2 cellular contexts compared by ENCODE assay signal in genomic region chr2:44951124-44951523, GRCh38.
TF ChIP-seq lines count a peak whose summit lies in the region.

No MANE protein-coding gene starts in this region.

TF ChIP-seq in GM23338, 12 proteins besides CTCF, POLR2A, EP300 and RAD21 (continued from another document):
- TF ChIP-seq EZH2 (IDR thresholded peaks at IDR 0.05; ENCODE audit: low read depth, unreplicated experiment): peak; percentile 9

TF ChIP-seq in neural cell, 6 proteins besides CTCF, POLR2A, EP300 and RAD21 (continued from another document):
- TF ChIP-seq SMC3 (conservative IDR thresholded peaks at IDR 0.05; ENCODE audit: poor library complexity) (no peak), POLR2AphosphoS5 (IDR thresholded peaks at IDR 0.05) (no peak), MXI1 (conservative IDR thresholded peaks at IDR 0.05; ENCODE audit: poor library complexity, severe bottlenecking) (no peak), TAF1 (IDR thresholded peaks at IDR 0.05; ENCODE audit: low read depth) (no peak)
